Comparison of ENCODE assay signal across 1 cellular context in genomic region chr20:17749628-17749978, GRCh38.
TF ChIP-seq lines count a peak whose summit lies in the region.

No MANE protein-coding gene starts in this region.

TF ChIP-seq in HepG2, 621 proteins besides CTCF, POLR2A, EP300 and RAD21 (continued from another document):
- TF ChIP-seq, protein P1, sequence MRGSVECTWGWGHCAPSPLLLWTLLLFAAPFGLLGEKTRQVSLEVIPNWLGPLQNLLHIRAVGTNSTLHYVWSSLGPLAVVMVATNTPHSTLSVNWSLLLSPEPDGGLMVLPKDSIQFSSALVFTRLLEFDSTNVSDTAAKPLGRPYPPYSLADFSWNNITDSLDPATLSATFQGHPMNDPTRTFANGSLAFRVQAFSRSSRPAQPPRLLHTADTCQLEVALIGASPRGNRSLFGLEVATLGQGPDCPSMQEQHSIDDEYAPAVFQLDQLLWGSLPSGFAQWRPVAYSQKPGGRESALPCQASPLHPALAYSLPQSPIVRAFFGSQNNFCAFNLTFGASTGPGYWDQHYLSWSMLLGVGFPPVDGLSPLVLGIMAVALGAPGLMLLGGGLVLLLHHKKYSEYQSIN (CRISPR knock-in tag; IDR thresholded peaks at IDR 0.05; ENCODE audit: borderline replicate concordance): no peak
- no peak for TF ChIP-seq MYPOP (CRISPR knock-in tag; IDR thresholded peaks at IDR 0.05)
- TF ChIP-seq, protein P2, sequence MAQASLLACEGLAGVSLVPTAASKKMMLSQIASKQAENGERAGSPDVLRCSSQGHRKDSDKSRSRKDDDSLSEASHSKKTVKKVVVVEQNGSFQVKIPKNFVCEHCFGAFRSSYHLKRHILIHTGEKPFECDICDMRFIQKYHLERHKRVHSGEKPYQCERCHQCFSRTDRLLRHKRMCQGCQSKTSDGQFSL (CRISPR knock-in tag; IDR thresholded peaks at IDR 0.05): no peak
- TF ChIP-seq ARID2 (CRISPR knock-in tag; IDR thresholded peaks at IDR 0.05; ENCODE audit: borderline replicate concordance): 0 out of 2 replicates have a peak, but pooled peaks have one; percentile 32
